In genomic region chr10:66350622-66351399, GRCh38 we compare ENCODE assay signal across 30 cellular contexts.
"Had no signal": no experiment of that assay in that cellular context is flagged by ENCODE, and none has a peak within 500 bp of the region (broad histone marks: within the 10 kb centered on the region; RNA-seq: fewer than 3 reads in every experiment).

No MANE protein-coding gene starts in this region.

- H3K27me3 ChIP-seq: brain microvascular endothelial cell, cardiac muscle cell, SJCRH30 had no signal

- H3K9me3 ChIP-seq: SJCRH30 had no signal

- H3K27me3 Mint-ChIP-seq: activated CD4-positive, alpha-beta T cell treated with anti-CD3 and anti-CD28 coated beads, Interleukin-2, amount 10 ng/mL, durations not matched to agents 24 days and 14 days; activated CD8-positive, alpha-beta T cell treated with anti-CD3 and anti-CD28 coated beads for 36 hours; activated naive CD8-positive, alpha-beta T cell treated with anti-CD3 and anti-CD28 coated beads for 36 hours; activated T-helper 17 cell treated with anti-CD3 and anti-CD28 coated beads, Interleukin-2, amount 50 U/mL, for 72 hours; central memory CD8-positive, alpha-beta T cell had no signal

- H3K27ac Mint-ChIP-seq: activated CD4-positive, alpha-beta T cell treated with anti-CD3 and anti-CD28 coated beads, Interleukin-2, amount 10 ng/mL, durations not matched to agents 24 days and 14 days; activated CD8-positive, alpha-beta T cell treated with anti-CD3 and anti-CD28 coated beads for 36 hours; activated naive CD8-positive, alpha-beta T cell treated with anti-CD3 and anti-CD28 coated beads for 36 hours; activated T-cell treated with anti-CD3 and anti-CD28 coated beads, Interleukin-2, amount 50 U/mL, for 72 hours; activated T-helper 17 cell treated with anti-CD3 and anti-CD28 coated beads, Interleukin-2, amount 50 U/mL, for 72 hours had no signal

- H3K36me3 Mint-ChIP-seq: activated naive CD8-positive, alpha-beta T cell treated with anti-CD3 and anti-CD28 coated beads for 36 hours had no signal

- H3K4me1 ChIP-seq: SJCRH30 had no signal

- H3K27ac ChIP-seq: brain microvascular endothelial cell, cardiac muscle cell, SJCRH30, SK-N-MC had no signal

- DNase-seq: activated CD4-positive, alpha-beta T cell treated with anti-CD3 and anti-CD28 coated beads, Interleukin-2, amount 10 ng/mL, durations not matched to agents 24 days and 14 days; activated CD4-positive, alpha-beta T cell treated with anti-CD3 and anti-CD28 coated beads, Interleukin-2, amount 50 U/mL, for 4 hours; activated CD8-positive, alpha-beta T cell treated with anti-CD3 and anti-CD28 coated beads for 36 hours; activated effector memory CD4-positive, alpha-beta T cell treated with anti-CD3 and anti-CD28 coated beads, Interleukin-2, amount 50 U/mL, for 16 hours; activated naive CD4-positive, alpha-beta T cell; activated naive CD4-positive, alpha-beta T cell treated with anti-CD3 and anti-CD28 coated beads, Interleukin-2, amount 50 U/mL, for 16 hours; activated naive CD8-positive, alpha-beta T cell treated with anti-CD3 and anti-CD28 coated beads for 36 hours; activated T-cell treated with anti-CD3 and anti-CD28 coated beads, Interleukin-2, amount 50 U/mL, for 1 hour; activated T-cell treated with anti-CD3 and anti-CD28 coated beads, Interleukin-2, amount 50 U/mL, for 72 hours; amniotic stem cell; aorta; brain microvascular endothelial cell; Kasumi-1; KG1; NCI-H1105; NCI-H1417 treated with DMSO at 0.1 percent for 48 hours; NCI-H187 treated with DMSO at 0.1 percent for 48 hours; NCI-H2081; NCI-H2171 treated with DMSO at 0.1 percent for 48 hours; NCI-H2227 treated with DMSO at 0.1 percent for 48 hours; NCI-H446; NCI-H524 treated with DMSO at 0.1 percent for 48 hours; NCI-H748 treated with DMSO at 0.1 percent for 48 hours; SHP77; SJCRH30; T1000 had no signal

- H3K4me1 Mint-ChIP-seq: activated CD4-positive, alpha-beta T cell treated with anti-CD3 and anti-CD28 coated beads, Interleukin-2, amount 10 ng/mL, durations not matched to agents 24 days and 14 days; activated naive CD8-positive, alpha-beta T cell treated with anti-CD3 and anti-CD28 coated beads for 36 hours; activated T-helper 17 cell treated with anti-CD3 and anti-CD28 coated beads, Interleukin-2, amount 50 U/mL, for 72 hours; central memory CD8-positive, alpha-beta T cell had no signal

- H3K4me3 Mint-ChIP-seq: activated CD4-positive, alpha-beta T cell treated with anti-CD3 and anti-CD28 coated beads, Interleukin-2, amount 10 ng/mL, durations not matched to agents 24 days and 14 days; activated CD8-positive, alpha-beta T cell treated with anti-CD3 and anti-CD28 coated beads for 36 hours; activated naive CD8-positive, alpha-beta T cell treated with anti-CD3 and anti-CD28 coated beads for 36 hours; activated T-cell treated with anti-CD3 and anti-CD28 coated beads, Interleukin-2, amount 50 U/mL, for 72 hours; activated T-helper 17 cell treated with anti-CD3 and anti-CD28 coated beads, Interleukin-2, amount 50 U/mL, for 72 hours; central memory CD8-positive, alpha-beta T cell had no signal

- H3K36me3 ChIP-seq: brain microvascular endothelial cell, cardiac muscle cell, SJCRH30 had no signal

- H3K4me3 ChIP-seq: cardiac muscle cell, SJCRH30, SK-N-MC had no signal

- H3K9me3 Mint-ChIP-seq: activated CD4-positive, alpha-beta T cell treated with anti-CD3 and anti-CD28 coated beads, Interleukin-2, amount 10 ng/mL, durations not matched to agents 24 days and 14 days; activated T-helper 17 cell treated with anti-CD3 and anti-CD28 coated beads, Interleukin-2, amount 50 U/mL, for 72 hours had no signal

- ATAC-seq: activated CD8-positive, alpha-beta T cell treated with anti-CD3 and anti-CD28 coated beads for 36 hours; activated T-cell treated with anti-CD3 and anti-CD28 coated beads, Interleukin-2, amount 50 U/mL, for 72 hours; activated T-helper 17 cell treated with anti-CD3 and anti-CD28 coated beads, Interleukin-2, amount 50 U/mL, for 72 hours had no signal
